In the genomic region with DNA sequence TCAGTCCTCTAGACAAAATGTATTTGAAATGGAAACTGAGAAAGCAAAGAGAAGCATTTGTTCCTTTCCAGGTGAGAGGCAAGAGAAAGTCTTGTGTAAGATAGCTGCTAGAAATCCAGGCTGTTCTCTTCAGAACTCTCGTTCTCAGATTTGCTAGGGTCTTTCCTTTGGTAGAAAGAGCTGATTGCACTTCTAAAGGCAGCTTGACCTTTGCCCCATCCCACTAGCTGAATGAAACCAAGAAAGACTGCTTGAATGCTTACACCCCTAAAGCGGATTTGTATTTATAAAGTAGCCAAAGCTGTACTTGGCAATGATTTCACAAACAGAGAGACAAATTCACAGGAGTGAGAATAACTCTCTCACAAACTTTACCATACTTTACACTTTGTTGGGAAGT, we compare ENCODE assay signal across 21 cellular contexts.
DNase-seq lines count a peak whose midpoint lies in the region; ATAC-seq and TF ChIP-seq lines count a peak whose summit lies in the region.
"Had no signal": no experiment of that assay in that cellular context is flagged by ENCODE, and none has a peak within 500 bp of the region (broad histone marks: within the 10 kb centered on the region; RNA-seq: fewer than 3 reads in every experiment).

No MANE protein-coding gene starts in this region.

- H3K9me3 Mint-ChIP-seq in endodermal cell, result no peaks in the 10 kb centered on the region

- peaks cover 4% of the 10 kb centered on the region for H3K4me1 ChIP-seq in endodermal cell (ENCODE audit: control insufficient read depth, insufficient read depth, low read length)

- DNase-seq in GM12865 (ENCODE audit: low read depth), result peak; percentile 60
- DNase-seq in endodermal cell, result peak; percentile 70
- no peak for DNase-seq in medulla oblongata (ENCODE audit: extremely low spot score)
- DNase-seq in DMS153 (lab: John Stamatoyannopoulos, UW), result no peak
- DNase-seq in brain microvascular endothelial cell, result no peak
- DNase-seq in NCI-H2081 (lab: John Stamatoyannopoulos, UW), result no peak
- DNase-seq: COR-L47; GF-D8; GOT3; KBM-7; MV-4-11; NCI-H1417; NCI-H1930; NCI-H526 treated with DMSO at 0.1 percent for 48 hours; NK-92 treated with Interleukin-12 subunit alpha and Interleukin-12 subunit beta, amount 100 ng/mL, for 24 hours; SHP77 had no signal

- no peak overlapping the region for H3K4me3 ChIP-seq in GM12865 (ENCODE audit: low read depth, low read length)
- no peak overlapping the region for H3K4me3 ChIP-seq in endodermal cell (ENCODE audit: low read length)
- no peak overlapping the region for H3K4me3 ChIP-seq in brain microvascular endothelial cell (ENCODE audit: low read depth, low read length)
- H3K4me3 ChIP-seq: SK-N-MC had no signal

- H3K27ac ChIP-seq in endodermal cell (ENCODE audit: low read depth, low read length), result peak overlapping the region; percentile 58
- no peak overlapping the region for H3K27ac ChIP-seq in brain microvascular endothelial cell
- H3K27ac ChIP-seq: SK-N-MC had no signal

- ATAC-seq in GM19324 (IDR thresholded peaks at IDR 0.05; ENCODE audit: low FRiP score, unreplicated experiment) (peak; percentile 67), HG02938 (IDR thresholded peaks at IDR 0.05; ENCODE audit: unreplicated experiment) (peak; percentile 56)
- ATAC-seq: HepG2 had no signal

- no peak overlapping the region for H3K9ac ChIP-seq in endodermal cell (ENCODE audit: extremely low read depth, low read length, poor library complexity, severe bottlenecking)

- 19 to 33% methylated on average over 2 of the region's 2 CpGs for WGBS in endodermal cell (ENCODE audit: insufficient coverage in 1 of 2, insufficient read length in 1 of 2), 2 experiments

- H3K4me3 Mint-ChIP-seq in endodermal cell, result no peak overlapping the region
- H3K4me3 Mint-ChIP-seq: B cell had no signal

- H3K27ac Mint-ChIP-seq in endodermal cell, result peak overlapping the region; percentile 28
- H3K27ac Mint-ChIP-seq: B cell had no signal

- H3K36me3 Mint-ChIP-seq in endodermal cell (ENCODE audit: low read depth), result no peaks in the 10 kb centered on the region

- no peak for TF ChIP-seq CTCF in GM12865 (IDR thresholded peaks at IDR 0.05; ENCODE audit: insufficient read depth, low read depth, low read length, missing control alignments)
- no peak for TF ChIP-seq CTCF in endodermal cell (conservative IDR thresholded peaks at IDR 0.05)
- no peak for TF ChIP-seq CTCF in brain microvascular endothelial cell (IDR thresholded peaks at IDR 0.05; ENCODE audit: low read depth, low read length, missing control alignments)

- no peaks in the 10 kb centered on the region for H3K36me3 ChIP-seq in endodermal cell (ENCODE audit: control insufficient read depth, insufficient read depth, low read length)
- no peaks in the 10 kb centered on the region for H3K36me3 ChIP-seq in brain microvascular endothelial cell (replicated peaks)

- peaks cover 25% of the 10 kb centered on the region for H3K4me1 Mint-ChIP-seq in endodermal cell
- H3K4me1 Mint-ChIP-seq: B cell had no signal

- in situ Hi-C loops in brain microvascular endothelial cell (cut with HindIII; ENCODE audit: low pct_ligation_motif_present, low sequenced_read_pairs), result no loop called here

- no peaks in the 10 kb centered on the region for H3K9me3 ChIP-seq in endodermal cell (ENCODE audit: control insufficient read depth, low read length)

- H3K27me3 ChIP-seq in endodermal cell (ENCODE audit: control insufficient read depth, insufficient read depth, low read length, poor library complexity, severe bottlenecking) (peaks cover 58% of the 10 kb centered on the region), brain microvascular endothelial cell (replicated peaks) (no peaks in the 10 kb centered on the region)

- H3K27me3 Mint-ChIP-seq in endodermal cell (ENCODE audit: insufficient read depth), result peaks cover 74% of the 10 kb centered on the region
- H3K27me3 Mint-ChIP-seq: B cell had no signal

Comparison
In these comparisons a context has a peak if more than half of its experiments do, and no peak if none do; other contexts are left out.
1. DNase-seq: peak in GM12865 (single experiment) and endodermal cell (single experiment); none in medulla oblongata (single experiment), DMS153 (single experiment), brain microvascular endothelial cell (single experiment) and NCI-H2081 (0 of 2).